ENCODE assay signal across 32 cellular contexts in the genomic region with DNA sequence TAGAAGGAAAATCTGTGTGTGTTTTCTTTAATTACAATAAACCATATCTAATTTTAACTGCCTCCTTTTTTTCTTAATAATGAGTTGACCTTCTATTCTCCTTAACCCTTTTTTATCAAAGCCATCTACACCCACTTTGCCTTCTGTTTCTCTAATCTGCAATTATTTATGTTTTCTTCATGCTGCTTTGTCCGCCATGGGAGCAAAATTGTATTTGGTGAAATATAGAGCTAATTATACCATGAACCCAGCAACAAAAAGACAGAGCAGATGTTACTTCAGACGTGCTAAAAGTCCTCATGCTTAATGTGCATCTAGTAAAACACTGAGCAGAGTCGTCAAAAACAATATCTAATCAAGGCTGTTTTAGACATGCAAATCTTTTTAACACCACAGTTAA.
DNase-seq lines count a peak whose midpoint lies in the region; ATAC-seq and TF ChIP-seq lines count a peak whose summit lies in the region.
"Had no signal": no experiment of that assay in that cellular context is flagged by ENCODE, and none has a peak within 500 bp of the region (broad histone marks: within the 10 kb centered on the region; RNA-seq: fewer than 3 reads in every experiment).

No MANE protein-coding gene starts in this region.

- H3K9me3 ChIP-seq in endodermal cell (ENCODE audit: control insufficient read depth, low read length), result no peaks in the 10 kb centered on the region
- no peaks in the 10 kb centered on the region for H3K9me3 ChIP-seq in hepatocyte (ENCODE audit: low read depth)
- H3K9me3 ChIP-seq: colonic mucosa, heart left ventricle, lower lobe of right lung, right lobe of liver, spleen, thoracic aorta had no signal

- no peaks in the 10 kb centered on the region for H3K27me3 ChIP-seq in endodermal cell (ENCODE audit: control insufficient read depth, insufficient read depth, low read length, poor library complexity, severe bottlenecking)
- H3K27me3 ChIP-seq in hepatocyte, result no peaks in the 10 kb centered on the region
- H3K27me3 ChIP-seq: colonic mucosa, heart left ventricle, right lobe of liver, spleen had no signal

- no peak for ATAC-seq in activated T-cell treated with anti-CD3 and anti-CD28 coated beads, Interleukin-2, amount 50 U/mL, for 4 hours
- ATAC-seq: activated CD8-positive, alpha-beta T cell treated with anti-CD3 and anti-CD28 coated beads, Interleukin-2, amount 10 ng/mL, durations not matched to agents 7 days and 5 days; esophagus mucosa; HCT116; heart left ventricle; lower lobe of right lung; PC-3; right lobe of liver had no signal

- no peak overlapping the region for H2AFZ ChIP-seq in hepatocyte

- H3K4me1 ChIP-seq in endodermal cell (ENCODE audit: control insufficient read depth, insufficient read depth, low read length), result no peaks in the 10 kb centered on the region
- H3K4me1 ChIP-seq in hepatocyte (ENCODE audit: insufficient read depth), result no peaks in the 10 kb centered on the region
- H3K4me1 ChIP-seq: colonic mucosa, heart left ventricle, lower lobe of right lung, right lobe of liver, spleen had no signal

- H3K27ac ChIP-seq in endodermal cell (ENCODE audit: low read depth, low read length) (peak overlapping the region; percentile 56), hepatocyte (no peak overlapping the region)
- H3K27ac ChIP-seq: colonic mucosa, heart left ventricle, lower lobe of right lung, right lobe of liver, spleen, thoracic aorta had no signal

- H3K36me3 Mint-ChIP-seq in endodermal cell (ENCODE audit: low read depth), result no peaks in the 10 kb centered on the region
- no peaks in the 10 kb centered on the region for H3K36me3 Mint-ChIP-seq in activated T-cell treated with anti-CD3 and anti-CD28 coated beads, Interleukin-2, amount 50 U/mL, for 4 hours (ENCODE audit: insufficient read depth)
- H3K36me3 Mint-ChIP-seq: activated naive CD8-positive, alpha-beta T cell; naive B cell had no signal

- no peak overlapping the region for H3K4me2 ChIP-seq in hepatocyte

- H3K9ac ChIP-seq in endodermal cell (ENCODE audit: extremely low read depth, low read length, poor library complexity, severe bottlenecking), result no peak overlapping the region

- WGBS in endodermal cell (ENCODE audit: insufficient coverage in 1 of 2, insufficient read length in 1 of 2), 2 experiments, result 68 to 83% methylated on average over 1 to 2 of the region's 3 CpGs
- 72% methylated on average over 3 of the region's 3 CpGs for WGBS in hepatocyte (ENCODE audit: low lambda C conversion rate, missing lambda C conversion rate)

- no peaks in the 10 kb centered on the region for H3K79me2 ChIP-seq in hepatocyte

- H3K9me2 ChIP-seq in hepatocyte (replicated peaks; ENCODE audit: insufficient read depth), result no peaks in the 10 kb centered on the region

- DNase-seq in NCI-H1092 (lab: John Stamatoyannopoulos, UW) (peak; percentile 50), NCI-H1694 (lab: John Stamatoyannopoulos, UW) (peak; percentile 87), NCI-H69 (lab: John Stamatoyannopoulos, UW) (peak; percentile 93), endodermal cell (no peak), hypothalamus (lab: John Stamatoyannopoulos, UW) (no peak), hepatocyte (ENCODE audit: low spot score) (no peak)
- DNase-seq in activated T-cell treated with anti-CD3 and anti-CD28 coated beads, Interleukin-2, amount 50 U/mL, for 4 hours, result no peak
- DNase-seq: activated CD8-positive, alpha-beta T cell treated with anti-CD3 and anti-CD28 coated beads, Interleukin-2, amount 10 ng/mL, durations not matched to agents 7 days and 5 days; activated effector memory CD4-positive, alpha-beta T cell treated with Interleukin-2 at 50 U/mL for 16 hours; anterior cingulate cortex; CD4-positive, alpha-beta T cell; colonic mucosa; effector memory CD4-positive, alpha-beta T cell; EL; heart left ventricle; KG1; lower lobe of right lung; midbrain; naive B cell; NCI-H187 treated with DMSO at 0.1 percent for 48 hours; NCI-H446; PC-3; right lobe of liver; spleen; stimulated activated CD8-positive, alpha-beta memory T cell treated with anti-CD3 and anti-CD28 coated beads, Interleukin-4, amount 100 ng/mL, for 48 hours; SW 1271 had no signal

- H3K4me3 ChIP-seq in endodermal cell (ENCODE audit: low read length) (no peak overlapping the region), hepatocyte (no peak overlapping the region)
- H3K4me3 ChIP-seq: colonic mucosa, heart left ventricle, lower lobe of right lung, right lobe of liver, spleen, thoracic aorta had no signal

- peaks cover 7% of the 10 kb centered on the region for H3K4me1 Mint-ChIP-seq in endodermal cell
- no peaks in the 10 kb centered on the region for H3K4me1 Mint-ChIP-seq in activated T-cell treated with anti-CD3 and anti-CD28 coated beads, Interleukin-2, amount 50 U/mL, for 4 hours (ENCODE audit: low read depth)
- H3K4me1 Mint-ChIP-seq: naive B cell had no signal

- H3K27ac Mint-ChIP-seq in endodermal cell, result no peak overlapping the region
- H3K27ac Mint-ChIP-seq: activated CD8-positive, alpha-beta T cell treated with anti-CD3 and anti-CD28 coated beads, Interleukin-2, amount 10 ng/mL, durations not matched to agents 7 days and 5 days; activated naive CD8-positive, alpha-beta T cell; CD4-positive, alpha-beta T cell; naive B cell; progenitor cell of endocrine pancreas; stimulated activated naive CD8-positive, alpha-beta T cell treated with anti-CD3 and anti-CD28 coated beads, Interleukin-15, Interleukin-2, amounts not matched to agents 100 ng/mL and 50 ng/mL, for 24 hours had no signal

- H3K9me3 Mint-ChIP-seq in endodermal cell, result no peaks in the 10 kb centered on the region
- no peaks in the 10 kb centered on the region for H3K9me3 Mint-ChIP-seq in activated T-cell treated with anti-CD3 and anti-CD28 coated beads, Interleukin-2, amount 50 U/mL, for 4 hours
- H3K9me3 Mint-ChIP-seq: CD4-positive, alpha-beta T cell; naive B cell; stimulated activated naive CD8-positive, alpha-beta T cell treated with anti-CD3 and anti-CD28 coated beads, Interleukin-15, Interleukin-2, amounts not matched to agents 100 ng/mL and 50 ng/mL, for 24 hours had no signal

- H4K20me1 ChIP-seq in hepatocyte (ENCODE audit: insufficient read depth, poor library complexity, severe bottlenecking), result no peaks in the 10 kb centered on the region

- H3K36me3 ChIP-seq in endodermal cell (ENCODE audit: control insufficient read depth, insufficient read depth, low read length) (no peaks in the 10 kb centered on the region), hepatocyte (replicated peaks; ENCODE audit: insufficient read depth, low read depth) (no peaks in the 10 kb centered on the region)
- H3K36me3 ChIP-seq: colonic mucosa, heart left ventricle, lower lobe of right lung, right lobe of liver, spleen, thoracic aorta had no signal

- H3K4me3 Mint-ChIP-seq in endodermal cell, result no peak overlapping the region
- H3K4me3 Mint-ChIP-seq in activated T-cell treated with anti-CD3 and anti-CD28 coated beads, Interleukin-2, amount 50 U/mL, for 4 hours, result no peak overlapping the region
- H3K4me3 Mint-ChIP-seq: activated CD8-positive, alpha-beta T cell treated with anti-CD3 and anti-CD28 coated beads, Interleukin-2, amount 10 ng/mL, durations not matched to agents 7 days and 5 days; activated naive CD8-positive, alpha-beta T cell; CD4-positive, alpha-beta T cell; naive B cell; stimulated activated naive CD8-positive, alpha-beta T cell treated with anti-CD3 and anti-CD28 coated beads, Interleukin-15, Interleukin-2, amounts not matched to agents 100 ng/mL and 50 ng/mL, for 24 hours had no signal

- H3K27me3 Mint-ChIP-seq in endodermal cell (ENCODE audit: insufficient read depth), result no peaks in the 10 kb centered on the region
- no peaks in the 10 kb centered on the region for H3K27me3 Mint-ChIP-seq in activated T-cell treated with anti-CD3 and anti-CD28 coated beads, Interleukin-2, amount 50 U/mL, for 4 hours (ENCODE audit: low read depth)
- H3K27me3 Mint-ChIP-seq: activated naive CD8-positive, alpha-beta T cell; CD4-positive, alpha-beta T cell; naive B cell; progenitor cell of endocrine pancreas; stimulated activated naive CD8-positive, alpha-beta T cell treated with anti-CD3 and anti-CD28 coated beads, Interleukin-15, Interleukin-2, amounts not matched to agents 100 ng/mL and 50 ng/mL, for 24 hours had no signal

- TF ChIP-seq CTCF in endodermal cell (conservative IDR thresholded peaks at IDR 0.05), result no peak
- no peak for TF ChIP-seq CTCF in hepatocyte (IDR thresholded peaks at IDR 0.05; ENCODE audit: poor library complexity)

Comparison
In these comparisons a context has a peak if more than half of its experiments do, and no peak if none do; other contexts are left out.
1. DNase-seq: peak in NCI-H1092 (single experiment), NCI-H1694 (single experiment) and NCI-H69 (single experiment); none in endodermal cell (single experiment), hypothalamus (0 of 51), hepatocyte (single experiment) and activated T-cell treated with anti-CD3 and anti-CD28 coated beads, Interleukin-2, amount 50 U/mL, for 4 hours (single experiment).